16 cellular contexts compared by ENCODE assay signal in the genomic region with DNA sequence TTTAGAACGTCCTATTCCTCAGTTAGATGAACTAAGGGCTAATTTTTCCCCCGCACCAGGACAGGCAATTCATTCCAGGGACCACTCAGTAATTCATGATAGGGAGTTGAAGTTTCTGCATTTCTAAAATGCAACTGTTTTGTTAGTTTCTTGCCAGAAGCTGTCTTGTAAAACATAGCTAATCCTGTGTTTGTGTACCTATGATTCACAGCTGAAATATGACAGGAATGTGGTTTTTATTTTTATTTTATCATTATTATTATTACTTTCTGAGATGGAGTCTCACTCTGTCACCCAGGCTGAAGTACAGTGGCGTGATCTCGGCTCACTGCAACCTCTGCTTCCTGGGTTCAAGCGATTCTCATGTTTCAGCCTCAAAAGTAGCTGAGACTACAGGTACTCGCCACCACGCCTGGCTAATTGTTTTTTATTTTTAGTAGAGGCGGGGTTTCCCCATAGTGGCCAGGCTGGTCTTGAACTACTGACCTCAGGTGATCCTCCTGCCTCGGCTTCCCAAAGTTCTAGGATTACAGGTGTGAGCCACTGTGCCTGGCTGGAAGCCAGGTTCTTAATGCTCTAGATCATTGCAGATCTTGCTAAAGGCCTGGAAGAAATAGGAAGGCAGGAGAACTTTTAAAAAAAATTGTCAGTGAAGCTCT.
DNase-seq lines count a peak whose midpoint lies in the region; ATAC-seq and TF ChIP-seq lines count a peak whose summit lies in the region.
"Had no signal": no experiment of that assay in that cellular context is flagged by ENCODE, and none has a peak within 500 bp of the region (broad histone marks: within the 10 kb centered on the region; RNA-seq: fewer than 3 reads in every experiment).

No MANE protein-coding gene starts in this region.

- no peak overlapping the region for H3K9ac ChIP-seq in GM23248
- H3K9ac ChIP-seq: neural progenitor cell had no signal

- peaks cover 90% of the 10 kb centered on the region for H3K27me3 ChIP-seq in GM23248 (replicated peaks; ENCODE audit: insufficient read depth)
- 0 out of 2 replicates have a peak, but pooled peaks cover 2% of the 10 kb centered on the region for H3K27me3 ChIP-seq in Panc1 (ENCODE audit: control insufficient read depth, insufficient read depth, low read length)
- H3K27me3 ChIP-seq: adrenal gland, neural progenitor cell had no signal

- no peaks in the 10 kb centered on the region for H3K9me3 ChIP-seq in GM23248 (ENCODE audit: low read depth)
- H3K9me3 ChIP-seq in Panc1 (ENCODE audit: control insufficient read depth, insufficient read depth, low read depth, low read length): no peaks in the 10 kb centered on the region
- H3K9me3 ChIP-seq: adrenal gland had no signal

- no peak for TF ChIP-seq CTCF in Panc1 (IDR thresholded peaks at IDR 0.05)
- no peak for TF ChIP-seq CTCF in epithelial cell of esophagus (IDR thresholded peaks at IDR 0.05; ENCODE audit: insufficient read depth, low read depth, low read length, missing control alignments)
- TF ChIP-seq CTCF in osteocyte (IDR thresholded peaks at IDR 0.05): no peak

- no peaks in the 10 kb centered on the region for H3K36me3 Mint-ChIP-seq in osteocyte (ENCODE audit: unreplicated experiment)
- H3K36me3 Mint-ChIP-seq: neural progenitor cell had no signal

- H3K27me3 Mint-ChIP-seq in osteocyte (ENCODE audit: unreplicated experiment): peaks cover 11% of the 10 kb centered on the region

- no peaks in the 10 kb centered on the region for H4K20me1 ChIP-seq in GM23248 (ENCODE audit: insufficient read depth)

- H3F3A ChIP-seq in GM23248 (ENCODE audit: insufficient read depth): peaks cover 3% of the 10 kb centered on the region; the same call in 1 of the 2 replicates

- H3K4me3 ChIP-seq in GM23248 (no peak overlapping the region), Panc1 (ENCODE audit: low read depth in 2 of 2, low read length in 2 of 2) (no peak overlapping the region), epithelial cell of esophagus (ENCODE audit: low read length) (no peak overlapping the region)
- H3K4me3 ChIP-seq: adrenal gland, neural progenitor cell, skin epidermis had no signal

- in situ Hi-C loops in GM23248 (cut with MboI) (no loop called here), Panc1 (cut with HindIII; ENCODE audit: low pct_unique_long_range_greater_than_20kb, low sequenced_read_pairs) (no loop called here)

- H3K79me2 ChIP-seq in GM23248 (ENCODE audit: insufficient read depth): no peaks in the 10 kb centered on the region

- H3K4me3 Mint-ChIP-seq in osteocyte (ENCODE audit: unreplicated experiment): no peak overlapping the region
- H3K4me3 Mint-ChIP-seq: CD4-positive, alpha-beta T cell; neural progenitor cell had no signal

- H3K4me1 ChIP-seq in GM23248 (ENCODE audit: insufficient read depth): peaks cover 6% of the 10 kb centered on the region
- H3K4me1 ChIP-seq in Panc1 (ENCODE audit: control insufficient read depth, insufficient read depth, low read length): peaks cover 16% of the 10 kb centered on the region
- H3K4me1 ChIP-seq: neural progenitor cell had no signal

- peaks cover 20% of the 10 kb centered on the region for H3K4me1 Mint-ChIP-seq in osteocyte (ENCODE audit: unreplicated experiment)
- H3K4me1 Mint-ChIP-seq: neural progenitor cell had no signal

- peak overlapping the region; percentile 62 for H3K27ac Mint-ChIP-seq in osteocyte (ENCODE audit: unreplicated experiment)
- H3K27ac Mint-ChIP-seq: CD4-positive, alpha-beta T cell; neural progenitor cell had no signal

- 52 to 61% methylated on average over 9 of the region's 9 CpGs for WGBS in GM23248 (ENCODE audit: low coverage in 1 of 2, low lambda C conversion rate in 2 of 2, missing lambda C conversion rate in 2 of 2), 2 experiments

- no peaks in the 10 kb centered on the region for H3K9me3 Mint-ChIP-seq in osteocyte (ENCODE audit: unreplicated experiment)
- H3K9me3 Mint-ChIP-seq: CD4-positive, alpha-beta T cell; neural progenitor cell had no signal

- no peak overlapping the region for H3K27ac ChIP-seq in GM23248
- H3K27ac ChIP-seq in Panc1 (ENCODE audit: low read length): 0 out of 2 replicates have a peak overlapping the region, but pooled peaks have one; percentile 46
- H3K27ac ChIP-seq: adrenal gland, neural progenitor cell, skin epidermis had no signal

- CTCF ChIA-PET in Panc1 (lab: Charles Lee): no interaction called here

- no TSS peak for BruUV-seq in Panc1 (replicated peaks; lab: Mats Ljungman, UMichigan)

- POLR2A ChIA-PET in Panc1 (lab: Charles Lee): no interaction called here

- H3K9me2 ChIP-seq in GM23248 (ENCODE audit: insufficient read depth): no peaks in the 10 kb centered on the region

- H3K36me3 ChIP-seq in GM23248 (ENCODE audit: low read depth) (no peaks in the 10 kb centered on the region), Panc1 (ENCODE audit: control insufficient read depth, insufficient read depth, low read length) (no peaks in the 10 kb centered on the region)
- H3K36me3 ChIP-seq: adrenal gland, neural progenitor cell had no signal

- intact Hi-C loops in Panc1 (cut with micrococcal nuclease; ENCODE audit: unreplicated experiment): no loop called here

- DNase-seq in GM23248: peak; percentile 31
- DNase-seq in Panc1 (ENCODE audit: low read depth, low spot score): no peak
- peak; percentile 52 for DNase-seq in epithelial cell of esophagus (ENCODE audit: low read depth)
- DNase-seq in osteocyte (ENCODE audit: extremely low spot score, unreplicated experiment): no peak
- no peak for DNase-seq in HK-2 (ENCODE audit: unreplicated experiment)
- DNase-seq in GOT3 (lab: John Stamatoyannopoulos, UW): no peak
- DNase-seq: activated CD4-positive, CD25-positive, alpha-beta regulatory T cell; CD4-positive, alpha-beta T cell; left ventricle myocardium superior; NCI-H187; NK-92 treated with Interleukin-12 subunit alpha and Interleukin-12 subunit beta, amount 100 ng/mL, for 24 hours had no signal

- no peak overlapping the region for H2AFZ ChIP-seq in GM23248
- H2AFZ ChIP-seq: neural progenitor cell had no signal

- H3K4me2 ChIP-seq in GM23248 (ENCODE audit: unreplicated experiment): no peak overlapping the region
- H3K4me2 ChIP-seq: neural progenitor cell had no signal

- ATAC-seq in Panc1 (peak; percentile 64; the same call in 1 of the 2 replicates), HG03442 (IDR thresholded peaks at IDR 0.05; ENCODE audit: unreplicated experiment) (no peak), GM19328 (IDR thresholded peaks at IDR 0.05; ENCODE audit: unreplicated experiment) (no peak)
- ATAC-seq: left ventricle myocardium superior had no signal

Comparison
In these comparisons a context has a peak if more than half of its experiments do, and no peak if none do; other contexts are left out.
1. DNase-seq: peak in GM23248 (single experiment) and epithelial cell of esophagus (single experiment); none in Panc1 (single experiment), osteocyte (single experiment), HK-2 (single experiment) and GOT3 (single experiment).